Comparison of ENCODE assay signal across 14 cellular contexts in the genomic region with DNA sequence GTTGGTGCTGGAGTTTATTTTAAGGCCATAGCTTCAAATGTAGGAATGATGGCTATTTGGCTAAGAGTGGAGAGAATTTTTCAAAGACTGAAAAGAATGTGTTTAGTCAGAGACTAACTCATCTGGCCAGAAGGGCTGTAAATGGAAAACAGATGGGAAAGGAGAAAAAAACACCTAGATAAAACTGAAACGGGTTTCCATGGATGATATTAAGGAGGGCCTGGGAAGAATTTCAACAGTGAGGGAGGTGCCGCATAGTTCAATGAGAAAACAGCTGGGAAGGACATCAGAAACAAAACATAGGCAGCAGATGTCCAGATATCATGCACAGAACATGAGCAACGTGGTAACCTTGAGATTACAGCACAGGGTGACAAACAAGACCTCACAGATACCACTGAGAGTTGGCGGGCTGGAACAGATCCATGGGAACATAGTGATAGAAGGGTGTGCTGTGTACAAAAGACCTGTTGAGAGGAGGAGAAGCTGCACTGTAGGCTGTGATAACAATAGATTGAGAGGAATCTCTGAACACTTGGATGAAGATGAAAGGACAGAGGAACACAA. TPM values are rescaled to one million over a fixed set of nuclear protein-coding genes. Genes with fewer than 3 reads are reported as not detected.
DNase-seq lines count a peak whose midpoint lies in the region; ATAC-seq and TF ChIP-seq lines count a peak whose summit lies in the region.
"Had no signal": no experiment of that assay in that cellular context is flagged by ENCODE, and none has a peak within 500 bp of the region (broad histone marks: within the 10 kb centered on the region; RNA-seq: fewer than 3 reads in every experiment).

No MANE protein-coding gene starts in this region.

- no peak overlapping the region for H3K4me3 Mint-ChIP-seq in T-cell
- H3K4me3 Mint-ChIP-seq: activated T-cell treated with anti-CD3 and anti-CD28 coated beads, Interleukin-2, amount 50 U/mL, for 24 hours had no signal

- H3K27ac ChIP-seq in PC-9, result no peak overlapping the region
- H3K27ac ChIP-seq in rectal smooth muscle tissue (ENCODE audit: low read depth, low read length), result peak overlapping the region; percentile 61
- H3K27ac ChIP-seq: lower lobe of right lung, upper lobe of right lung had no signal

- H3K36me3 Mint-ChIP-seq in T-cell, result no peaks in the 10 kb centered on the region

- H3K4me3 ChIP-seq in PC-9 (no peak overlapping the region), fibroblast of villous mesenchyme (ENCODE audit: low read depth, low read length) (no peak overlapping the region), rectal smooth muscle tissue (ENCODE audit: low read length) (no peak overlapping the region)
- H3K4me3 ChIP-seq: lower lobe of right lung, upper lobe of right lung had no signal

- H3K4me1 ChIP-seq in PC-9 (replicated peaks; ENCODE audit: insufficient read depth) (peaks cover 38% of the 10 kb centered on the region), rectal smooth muscle tissue (ENCODE audit: control insufficient read depth, insufficient read depth, low read length) (peaks cover 8% of the 10 kb centered on the region)
- H3K4me1 ChIP-seq: lower lobe of right lung, upper lobe of right lung had no signal

- H3K4me2 ChIP-seq in PC-9, result no peak overlapping the region

- CTCF ChIA-PET in PC-9 (lab: Charles Lee) (interaction anchor here (0.6 kb wide), 1 partner anchor 19 kb away, joined by 3 read pairs; no protein-coding TSS in a partner anchor), T-cell (lab: Charles Lee) (interaction anchor here in 1 of 2 donors (0.9 kb wide), 1 partner anchor 12 kb away, joined by 4 read pairs; no protein-coding TSS in a partner anchor)

- no peak overlapping the region for H3K27ac Mint-ChIP-seq in T-cell
- H3K27ac Mint-ChIP-seq: activated T-cell treated with anti-CD3 and anti-CD28 coated beads, Interleukin-2, amount 50 U/mL, for 24 hours had no signal

- H3K9me2 ChIP-seq in PC-9 (ENCODE audit: insufficient read depth), result no peaks in the 10 kb centered on the region

- peaks cover 26% of the 10 kb centered on the region for H3F3A ChIP-seq in PC-9 (ENCODE audit: insufficient read depth, low read depth)

- no peaks in the 10 kb centered on the region for H3K27me3 ChIP-seq in PC-9 (ENCODE audit: insufficient read depth, low read depth)
- no peaks in the 10 kb centered on the region for H3K27me3 ChIP-seq in rectal smooth muscle tissue (ENCODE audit: control insufficient read depth, insufficient read depth, low read length)
- H3K27me3 ChIP-seq: upper lobe of right lung had no signal

- H3K79me2 ChIP-seq in PC-9 (ENCODE audit: low read depth), result peaks cover 15% of the 10 kb centered on the region

- H4K20me1 ChIP-seq in PC-9 (ENCODE audit: insufficient read depth), result no peaks in the 10 kb centered on the region

- intact Hi-C loops in PC-9 (cut with micrococcal nuclease; ENCODE audit: unreplicated experiment), result no loop called here

- TF ChIP-seq CTCF in PC-9 (conservative IDR thresholded peaks at IDR 0.05) (no peak), fibroblast of villous mesenchyme (IDR thresholded peaks at IDR 0.05; ENCODE audit: insufficient read depth, low read depth, low read length) (no peak)

- no peaks in the 10 kb centered on the region for H3K9me3 ChIP-seq in PC-9 (ENCODE audit: insufficient read depth, low read depth)
- H3K9me3 ChIP-seq: lower lobe of right lung, upper lobe of right lung had no signal

- no peaks in the 10 kb centered on the region for H3K9me3 Mint-ChIP-seq in T-cell
- H3K9me3 Mint-ChIP-seq: activated T-cell treated with anti-CD3 and anti-CD28 coated beads, Interleukin-2, amount 50 U/mL, for 24 hours had no signal

- H3K36me3 ChIP-seq in PC-9 (ENCODE audit: low read depth), result no peaks in the 10 kb centered on the region
- H3K36me3 ChIP-seq in rectal smooth muscle tissue (ENCODE audit: control insufficient read depth, insufficient read depth, low read length), result no peaks in the 10 kb centered on the region
- H3K36me3 ChIP-seq: lower lobe of right lung, upper lobe of right lung had no signal

- peaks cover 0 to 1% (median 1%) of the 10 kb centered on the region in 3 donors for H3K4me1 Mint-ChIP-seq in T-cell

- POLR2A ChIA-PET in PC-9 (lab: Charles Lee; ENCODE audit: unreplicated experiment), result no interaction called here
- POLR2A ChIA-PET in T-cell (lab: Charles Lee), result no interaction called here

- peaks cover 6 to 11% of the 10 kb centered on the region in 2 donors for H3K27me3 Mint-ChIP-seq in T-cell

- BruUV-seq in PC-9 (replicated peaks; lab: Mats Ljungman, UMichigan), result no TSS peak

- H3K9ac ChIP-seq in rectal smooth muscle tissue (ENCODE audit: low read length), result no peak overlapping the region

- peak overlapping the region; percentile 33; the same call in 1 of the 2 replicates for H2AFZ ChIP-seq in PC-9

- DNase-seq in Daoy (ENCODE audit: low read depth), result peak; percentile 18
- DNase-seq in PC-9, result no peak
- DNase-seq in fibroblast of villous mesenchyme (ENCODE audit: low read depth), result peak; percentile 91
- no peak for DNase-seq in NK-92 treated with Interleukin-12 subunit alpha and Interleukin-12 subunit beta, amount 100 ng/mL, for 24 hours (lab: John Stamatoyannopoulos, UW)
- no peak for DNase-seq in activated CD4-positive, alpha-beta T cell treated with anti-CD3 and anti-CD28 coated beads for 1 hour
- DNase-seq in SW 1271 (lab: John Stamatoyannopoulos, UW), result no peak
- DNase-seq in T-cell, result no peak
- DNase-seq: activated T-cell treated with anti-CD3 and anti-CD28 coated beads, Interleukin-2, amount 50 U/mL, for 24 hours; effector CD4-positive, alpha-beta T cell; GF-D8; lower lobe of right lung; stimulated activated CD4-positive, alpha-beta T cell treated with anti-CD3 and anti-CD28 coated beads, Interleukin-1b, Interleukin-23, amount 100 ng/mL, for 48 hours; upper lobe of right lung had no signal

- ATAC-seq in T-cell (replicated peaks in 1 of 4), result no peak
- ATAC-seq: upper lobe of right lung had no signal

RNA-seq across cellular contexts. Expression of gene RAD23B, which starts 31.2 kb away (rescaled TPM):
- 140 and 159 TPM in 2 replicates for total RNA-seq in Daoy (2014; rRNA removed; shearing (Covaris generic))
- 164 and 176 TPM in 2 replicates for total RNA-seq in PC-9 (2021)
- total RNA-seq in fibroblast of villous mesenchyme, result 184 and 375 TPM in 2 replicates
- total RNA-seq in T-cell, result 10 to 100 TPM; 55.0 to 68.4 (median 56.2) TPM

Comparison
In these comparisons a context has a peak if more than half of its experiments do, and no peak if none do; other contexts are left out.
1. DNase-seq: peak in Daoy (single experiment) and fibroblast of villous mesenchyme (single experiment); none in PC-9 (0 of 2), NK-92 treated with Interleukin-12 subunit alpha and Interleukin-12 subunit beta, amount 100 ng/mL, for 24 hours (single experiment), activated CD4-positive, alpha-beta T cell treated with anti-CD3 and anti-CD28 coated beads for 1 hour (single experiment), SW 1271 (0 of 2) and T-cell (0 of 34).